In genomic region chr1:47875831-47876586, GRCh38 we compare ENCODE assay signal across 10 cellular contexts.
DNase-seq lines count a peak whose midpoint lies in the region; ATAC-seq and TF ChIP-seq lines count a peak whose summit lies in the region.
"Had no signal": no experiment of that assay in that cellular context is flagged by ENCODE, and none has a peak within 500 bp of the region (broad histone marks: within the 10 kb centered on the region; RNA-seq: fewer than 3 reads in every experiment).

No MANE protein-coding gene starts in this region.

- H3K9ac ChIP-seq in liver (ENCODE audit: low read depth in 1 of 2, low read length in 2 of 2): no peak overlapping the region

- H3K4me3 ChIP-seq in right atrium auricular region (no peak overlapping the region), liver (ENCODE audit: low read depth in 1 of 3, low read length in 3 of 3) (no peak overlapping the region)

- H3K27ac ChIP-seq in right atrium auricular region (no peak overlapping the region), liver (ENCODE audit: low read depth in 1 of 2, low read length in 2 of 2) (peak overlapping the region; percentile 70 to 76)

- H3K4me1 ChIP-seq in right atrium auricular region (peaks cover 0 to 35% of the 10 kb centered on the region in 2 donors), liver (ENCODE audit: control insufficient read depth in 4 of 4, insufficient read depth in 4 of 4, low read length in 3 of 4) (peaks cover 3 to 53% (median 36%) of the 10 kb centered on the region in 4 donors)

- intact Hi-C loops in Right ventricle myocardium inferior (cut with DNase I): no loop called here

- peak in 1 of 2 donors; percentile 32 for TF ChIP-seq RAD21 in liver (IDR thresholded peaks at IDR 0.05)

- no peak for DNase-seq in Right ventricle myocardium inferior (ENCODE audit: missing footprints)
- DNase-seq in right atrium auricular region (ENCODE audit: low spot score): no peak
- peak; percentile 22 for DNase-seq in astrocyte of the hippocampus (ENCODE audit: low read depth, low spot score)
- no peak for DNase-seq in OCI-M2 (lab: John Stamatoyannopoulos, UW; ENCODE audit: unreplicated experiment)
- no peak for DNase-seq in HUDEP-2 (lab: John Stamatoyannopoulos, UW; ENCODE audit: unreplicated experiment in 76 of 76)
- DNase-seq: activated CD4-positive, alpha-beta T cell treated with anti-CD3 and anti-CD28 coated beads, Interleukin-2, amount 10 ng/mL, durations not matched to agents 7 days and 5 days; AML-193 had no signal

- TF ChIP-seq CTCF in right atrium auricular region (IDR thresholded peaks at IDR 0.05): no peak
- TF ChIP-seq CTCF in liver (IDR thresholded peaks at IDR 0.05; ENCODE audit: low read depth, low read length, missing input control): no peak

- H3K9me3 ChIP-seq in right atrium auricular region: no peaks in the 10 kb centered on the region
- no peaks in the 10 kb centered on the region for H3K9me3 ChIP-seq in liver (ENCODE audit: control insufficient read depth in 4 of 4, low read length in 3 of 4)

- H3K27me3 ChIP-seq in right atrium auricular region: no peaks in the 10 kb centered on the region
- no peaks in the 10 kb centered on the region for H3K27me3 ChIP-seq in liver (ENCODE audit: control insufficient read depth in 4 of 4, insufficient read depth in 4 of 4, low read length in 3 of 4)

- peak; percentile 44 for ATAC-seq in Right ventricle myocardium inferior
- no peak for ATAC-seq in HG03139 (IDR thresholded peaks at IDR 0.05; ENCODE audit: unreplicated experiment)
- no peak for ATAC-seq in HG03460 (IDR thresholded peaks at IDR 0.05; ENCODE audit: unreplicated experiment)

- H3K36me3 ChIP-seq in right atrium auricular region: no peaks in the 10 kb centered on the region
- H3K36me3 ChIP-seq in liver (ENCODE audit: control insufficient read depth in 4 of 4, insufficient read depth in 3 of 4, low read depth in 1 of 4, low read length in 3 of 4): no peaks in the 10 kb centered on the region

- WGBS in liver: 57% methylated on average over 5 of the region's 5 CpGs

TF ChIP-seq in liver, 16 proteins besides CTCF, POLR2A, EP300 and RAD21:
- TF ChIP-seq HNF4A (conservative IDR thresholded peaks at IDR 0.05) (peak; percentile 17 to 46), JUND (IDR thresholded peaks at IDR 0.05) (peak in 1 of 2 donors; percentile 14), REST (IDR thresholded peaks at IDR 0.05) (no peak), GABPA (IDR thresholded peaks at IDR 0.05 in 1 of 2, conservative IDR thresholded peaks at IDR 0.05 in 1 of 2) (no peak), RXRA (IDR thresholded peaks at IDR 0.05) (peak; percentile 44 to 45), SP1 (IDR thresholded peaks at IDR 0.05) (peak; percentile 45), NR2F2 (IDR thresholded peaks at IDR 0.05) (peak; percentile 87)

Comparison
In these comparisons a context has a peak if more than half of its experiments do, and no peak if none do; other contexts are left out.
1. H3K27ac ChIP-seq: peak in liver (2 of 2); none in right atrium auricular region (0 of 2).